Comparison of ENCODE assay signal across 22 cellular contexts in the genomic region with DNA sequence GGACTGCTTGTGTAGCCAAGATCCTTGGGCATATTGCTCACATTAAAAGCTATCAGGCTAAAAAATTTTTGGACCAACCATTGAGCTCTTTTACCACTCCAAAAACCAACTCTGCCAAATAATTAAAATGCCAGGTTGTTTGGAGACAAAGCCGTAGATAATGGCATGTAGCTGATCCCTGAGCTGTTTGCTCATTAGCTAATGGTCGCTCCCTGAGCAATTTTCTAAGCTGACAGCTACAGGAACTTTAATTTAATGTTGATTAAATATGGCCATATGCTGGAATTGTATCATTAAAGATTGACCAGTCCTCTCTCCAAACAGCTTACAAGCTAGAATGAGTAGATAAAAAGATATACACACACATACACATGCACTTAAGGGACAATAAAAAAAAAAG.
"Had no signal": no experiment of that assay in that cellular context is flagged by ENCODE, and none has a peak within 500 bp of the region (broad histone marks: within the 10 kb centered on the region; RNA-seq: fewer than 3 reads in every experiment).

No MANE protein-coding gene starts in this region.

- H3K36me3 ChIP-seq: neural progenitor cell, ovary, right atrium auricular region, tibial artery, upper lobe of left lung, vagina had no signal

- H3K27ac Mint-ChIP-seq: natural killer cell treated with Interleukin-12 subunit alpha and Interleukin-12 subunit beta and Interleukin-15 and Interleukin-18, amount 100 ng/mL, for 72 hours; neural progenitor cell had no signal

- H3K27me3 ChIP-seq: dorsolateral prefrontal cortex, hepatocyte, neural progenitor cell, ovary, right atrium auricular region, tibial artery, upper lobe of left lung, vagina had no signal

- H3K36me3 Mint-ChIP-seq: natural killer cell treated with Interleukin-12 subunit alpha and Interleukin-12 subunit beta and Interleukin-15 and Interleukin-18, amount 100 ng/mL, for 72 hours; neural progenitor cell had no signal

- H3K9me3 ChIP-seq: ovary, right atrium auricular region, tibial artery, upper lobe of left lung, vagina had no signal

- H3K27ac ChIP-seq: dorsolateral prefrontal cortex, hepatocyte, neural progenitor cell, ovary, right atrium auricular region, tibial artery, upper lobe of left lung, vagina had no signal

- H3K4me1 Mint-ChIP-seq: neural progenitor cell had no signal

- H3K4me3 ChIP-seq: dorsolateral prefrontal cortex, hepatocyte, lung, neural progenitor cell, ovary, right atrium auricular region, tibial artery, upper lobe of left lung, vagina had no signal

- ATAC-seq: left colon; left ventricle myocardium superior; natural killer cell treated with Interleukin-12 subunit alpha and Interleukin-12 subunit beta and Interleukin-15 and Interleukin-18, amount 100 ng/mL, for 72 hours; stimulated activated naive CD8-positive, alpha-beta T cell treated with anti-CD3 and anti-CD28 coated beads, Interleukin-15, Interleukin-2, amounts not matched to agents 100 U/mL and 50 U/mL, for 24 hours had no signal

- H3K4me3 Mint-ChIP-seq: natural killer cell treated with Interleukin-12 subunit alpha and Interleukin-12 subunit beta and Interleukin-15 and Interleukin-18, amount 100 ng/mL, for 72 hours; neural progenitor cell had no signal

- H3K4me1 ChIP-seq: neural progenitor cell, right atrium auricular region, tibial artery, upper lobe of left lung, vagina had no signal

- DNase-seq: dorsolateral prefrontal cortex; effector CD8-positive, alpha-beta T cell; foreskin melanocyte; head of caudate nucleus; left colon; left ventricle myocardium superior; mesenchymal stem cell; midbrain; nucleus accumbens; ovary; small intestine; stimulated activated CD4-positive, alpha-beta T cell treated with anti-CD3 and anti-CD28 coated beads, Interleukin-12 subunit alpha, Interleukin-12 subunit beta, amount 100 ng/mL, for 4 hours; stimulated activated CD4-positive, alpha-beta T cell treated with anti-CD3 and anti-CD28 coated beads, Interleukin-2, amount 100 ng/mL, for 48 hours; stimulated activated naive CD8-positive, alpha-beta T cell treated with anti-CD3 and anti-CD28 coated beads, Interleukin-15, Interleukin-2, amounts not matched to agents 100 U/mL and 50 U/mL, for 24 hours; tibial artery; upper lobe of left lung had no signal
